1 cellular context compared by ENCODE assay signal in genomic region chr7:22610258-22610657, GRCh38.
TF ChIP-seq lines count a peak whose summit lies in the region.

No MANE protein-coding gene starts in this region.

TF ChIP-seq in IMR-90, 13 proteins besides CTCF, POLR2A, EP300 and RAD21 (continued from another document):
- no peak for TF ChIP-seq RFX5 (IDR thresholded peaks at IDR 0.05; ENCODE audit: low read depth, low read length)
- TF ChIP-seq, protein P1, sequence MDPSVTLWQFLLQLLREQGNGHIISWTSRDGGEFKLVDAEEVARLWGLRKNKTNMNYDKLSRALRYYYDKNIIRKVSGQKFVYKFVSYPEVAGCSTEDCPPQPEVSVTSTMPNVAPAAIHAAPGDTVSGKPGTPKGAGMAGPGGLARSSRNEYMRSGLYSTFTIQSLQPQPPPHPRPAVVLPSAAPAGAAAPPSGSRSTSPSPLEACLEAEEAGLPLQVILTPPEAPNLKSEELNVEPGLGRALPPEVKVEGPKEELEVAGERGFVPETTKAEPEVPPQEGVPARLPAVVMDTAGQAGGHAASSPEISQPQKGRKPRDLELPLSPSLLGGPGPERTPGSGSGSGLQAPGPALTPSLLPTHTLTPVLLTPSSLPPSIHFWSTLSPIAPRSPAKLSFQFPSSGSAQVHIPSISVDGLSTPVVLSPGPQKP (IDR thresholded peaks at IDR 0.05; ENCODE audit: borderline replicate concordance, low read depth, low read length) = no peak
- no peak for TF ChIP-seq MXI1 (IDR thresholded peaks at IDR 0.05; ENCODE audit: borderline replicate concordance, low read depth, low read length)
- no peak for TF ChIP-seq MAZ (IDR thresholded peaks at IDR 0.05; ENCODE audit: borderline replicate concordance, low read depth, low read length)
- TF ChIP-seq CHD1 (IDR thresholded peaks at IDR 0.05; ENCODE audit: low read depth, low read length) = no peak
- no peak for TF ChIP-seq RCOR1 (IDR thresholded peaks at IDR 0.05; ENCODE audit: insufficient replicate concordance, low read length)
- TF ChIP-seq BHLHE40 (IDR thresholded peaks at IDR 0.05; ENCODE audit: low read depth, low read length) = no peak
